In the genomic region with DNA sequence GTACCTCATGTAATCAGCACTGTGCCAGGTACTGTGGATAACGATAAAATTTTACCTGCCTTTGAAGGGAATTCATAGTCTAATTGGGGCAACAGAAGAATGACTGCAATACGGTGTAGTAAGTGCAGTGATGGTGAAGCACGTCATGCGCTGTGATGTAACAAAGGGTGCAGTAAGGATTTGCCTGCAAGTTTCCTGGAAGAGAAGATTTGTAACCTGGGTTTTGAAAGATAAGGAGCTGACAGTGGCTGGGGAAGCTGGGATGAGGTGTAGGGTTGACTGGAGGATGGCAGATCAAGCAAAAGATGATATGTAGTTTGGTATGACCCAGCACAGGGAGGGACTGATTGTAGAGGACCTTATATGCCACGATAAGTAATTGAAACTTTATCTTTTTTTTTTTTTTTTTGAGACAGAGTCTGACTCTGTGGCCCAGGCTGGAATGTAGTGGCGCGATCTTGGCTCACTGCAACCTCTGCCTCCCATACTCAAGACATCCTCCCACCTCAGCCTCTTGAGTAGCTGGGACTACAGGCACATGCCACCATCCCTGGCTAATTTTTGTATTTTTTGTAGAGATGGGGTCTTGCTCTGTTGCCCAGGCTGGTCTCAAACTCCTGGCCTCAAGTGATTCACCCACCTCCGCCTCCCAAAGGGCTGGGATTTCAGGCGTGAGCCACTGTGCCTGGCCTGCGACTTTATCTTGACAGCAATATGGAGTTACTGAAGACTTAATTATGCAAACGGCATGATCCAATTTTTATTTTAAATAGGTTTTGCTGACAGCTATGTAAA, we compare ENCODE assay signal across 17 cellular contexts. TPM values are rescaled to one million over a fixed set of nuclear protein-coding genes. Genes with fewer than 3 reads are reported as not detected.
DNase-seq lines count a peak whose midpoint lies in the region; ATAC-seq and TF ChIP-seq lines count a peak whose summit lies in the region.
"Had no signal": no experiment of that assay in that cellular context is flagged by ENCODE, and none has a peak within 500 bp of the region (broad histone marks: within the 10 kb centered on the region; RNA-seq: fewer than 3 reads in every experiment).

No MANE protein-coding gene starts in this region.

- H3K4me3 Mint-ChIP-seq in WTC11, result no peak overlapping the region
- H3K4me3 Mint-ChIP-seq in dendritic cell treated with granulocyte-macrophage colony-stimulating factor and Interleukin-4, amounts not matched to agents 40 ng/mL and 50 ng/mL, for 4 days, result no peak overlapping the region
- H3K4me3 Mint-ChIP-seq: CD14-positive monocyte; CD4-positive, alpha-beta memory T cell; GM23338; HFFc6 had no signal

- CTCF ChIA-PET in HEK293 (lab: Yijun Ruan, JAX), result interaction anchor here (0.5 to 7.4 kb wide), 5 partner anchors 8 to 182 kb away, joined by 3 to 36 read pairs (median 4); no protein-coding TSS in a partner anchor
- CTCF ChIA-PET in WTC11 (lab: Charles Lee), result interaction anchor here (1.1 kb wide), 1 partner anchor 16 kb away, joined by 5 read pairs; no protein-coding TSS in a partner anchor

- H3K27me3 Mint-ChIP-seq in WTC11 (ENCODE audit: low read depth), result no peaks in the 10 kb centered on the region
- no peaks in the 10 kb centered on the region for H3K27me3 Mint-ChIP-seq in dendritic cell treated with granulocyte-macrophage colony-stimulating factor and Interleukin-4, amounts not matched to agents 40 ng/mL and 50 ng/mL, for 4 days
- H3K27me3 Mint-ChIP-seq: CD4-positive, alpha-beta memory T cell had no signal

- H3K4me1 Mint-ChIP-seq in WTC11, result no peaks in the 10 kb centered on the region
- H3K4me1 Mint-ChIP-seq in dendritic cell treated with granulocyte-macrophage colony-stimulating factor and Interleukin-4, amounts not matched to agents 40 ng/mL and 50 ng/mL, for 4 days (ENCODE audit: low read depth), result peaks cover 11% of the 10 kb centered on the region
- H3K4me1 Mint-ChIP-seq: GM23338 had no signal

- no peaks in the 10 kb centered on the region for H3K27me3 ChIP-seq in aorta (ENCODE audit: control insufficient read depth in 1 of 2, insufficient read depth in 2 of 2, low read length in 1 of 2)
- no peaks in the 10 kb centered on the region for H3K27me3 ChIP-seq in brain microvascular endothelial cell (replicated peaks)
- H3K27me3 ChIP-seq: BLaER1 had no signal

- no peak for DNase-seq in WTC11 (ENCODE audit: low spot score)
- DNase-seq in aorta, result no peak
- no peak for DNase-seq in brain microvascular endothelial cell
- DNase-seq in amygdala (lab: John Stamatoyannopoulos, UW), result no peak
- DNase-seq: 8988T; CD4-positive, alpha-beta memory T cell; DMS153; DMS79; GDM1; HCEC 1CT; HFFc6 had no signal

- H3K27ac ChIP-seq in HEK293 (ENCODE audit: extremely low read depth, low read depth, low read length) (no peak overlapping the region), aorta (ENCODE audit: low read depth in 1 of 2, low read length in 2 of 2) (no peak overlapping the region), brain microvascular endothelial cell (no peak overlapping the region)
- H3K27ac ChIP-seq: BLaER1 had no signal

- ATAC-seq in WTC11, result no peak
- peak; percentile 7 for ATAC-seq in aorta (ENCODE audit: low FRiP score)
- no peak for ATAC-seq in GM21529 (IDR thresholded peaks at IDR 0.05; ENCODE audit: unreplicated experiment)
- ATAC-seq: GM23338 had no signal

- 88 to 90% methylated on average over 11 of the region's 11 CpGs for WGBS in aorta, 2 donors

- H3K9me3 ChIP-seq in HEK293 (ENCODE audit: control insufficient read depth, insufficient read depth, low read depth, low read length), result no peaks in the 10 kb centered on the region
- no peaks in the 10 kb centered on the region for H3K9me3 ChIP-seq in aorta (ENCODE audit: control insufficient read depth, low read length)
- H3K9me3 ChIP-seq: BLaER1 had no signal

- POLR2A ChIA-PET in HEK293 (lab: Yijun Ruan, JAX), result no interaction called here
- POLR2A ChIA-PET in WTC11 (lab: Charles Lee), result interaction anchor here (0.7 kb wide), 1 partner anchor 18 kb away, joined by 4 read pairs; no protein-coding TSS in a partner anchor

- H3K27ac Mint-ChIP-seq in WTC11, result peak overlapping the region; percentile 4; the same call in 1 of the 2 replicates
- H3K27ac Mint-ChIP-seq in dendritic cell treated with granulocyte-macrophage colony-stimulating factor and Interleukin-4, amounts not matched to agents 40 ng/mL and 50 ng/mL, for 4 days, result peak overlapping the region; percentile 49
- H3K27ac Mint-ChIP-seq: CD4-positive, alpha-beta memory T cell; GM23338; HFFc6 had no signal

- intact Hi-C loops in dendritic cell treated with granulocyte-macrophage colony-stimulating factor and Interleukin-4, amounts not matched to agents 40 ng/mL and 50 ng/mL, for 4 days (cut with micrococcal nuclease), result no loop called here
- intact Hi-C loops in aorta (cut with DNase I), result no loop called here

- H3K4me1 ChIP-seq in HEK293 (ENCODE audit: control insufficient read depth, insufficient read depth, low read length) (no peaks in the 10 kb centered on the region), aorta (ENCODE audit: control insufficient read depth in 1 of 2, insufficient read depth in 2 of 2, low read length in 2 of 2) (no peaks in the 10 kb centered on the region)
- H3K4me1 ChIP-seq: BLaER1 had no signal

- TF ChIP-seq CTCF in HEK293 (tag by site-specific recombination; IDR thresholded peaks at IDR 0.05) (no peak), WTC11 (IDR thresholded peaks at IDR 0.05) (no peak), brain microvascular endothelial cell (IDR thresholded peaks at IDR 0.05; ENCODE audit: low read depth, low read length, missing control alignments) (no peak)

- H3K9me3 Mint-ChIP-seq in WTC11, result no peaks in the 10 kb centered on the region
- no peaks in the 10 kb centered on the region for H3K9me3 Mint-ChIP-seq in dendritic cell treated with granulocyte-macrophage colony-stimulating factor and Interleukin-4, amounts not matched to agents 40 ng/mL and 50 ng/mL, for 4 days
- H3K9me3 Mint-ChIP-seq: CD14-positive monocyte; CD4-positive, alpha-beta memory T cell; GM23338; HFFc6 had no signal

- H3K4me3 ChIP-seq in HEK293 (ENCODE audit: low read depth, low read length), result no peak overlapping the region
- no peak overlapping the region for H3K4me3 ChIP-seq in aorta (ENCODE audit: low read length in 2 of 2)
- H3K4me3 ChIP-seq in brain microvascular endothelial cell (ENCODE audit: low read depth, low read length), result no peak overlapping the region
- H3K4me3 ChIP-seq: BLaER1, GM23338 had no signal

- H3K36me3 Mint-ChIP-seq in WTC11, result peaks cover 18% of the 10 kb centered on the region
- H3K36me3 Mint-ChIP-seq in dendritic cell treated with granulocyte-macrophage colony-stimulating factor and Interleukin-4, amounts not matched to agents 40 ng/mL and 50 ng/mL, for 4 days (ENCODE audit: low read depth), result peaks cover 69% of the 10 kb centered on the region

- H3K36me3 ChIP-seq in HEK293 (ENCODE audit: control insufficient read depth in 2 of 2, insufficient read depth in 1 of 2, low read length in 2 of 2), result peaks cover 0 to 41% of the 10 kb centered on the region in 2 experiments; a peak in 2 of 3 replicates
- H3K36me3 ChIP-seq in aorta (ENCODE audit: control insufficient read depth in 1 of 2, insufficient read depth in 2 of 2, low read length in 1 of 2), result peaks cover 0 to 2% of the 10 kb centered on the region in 2 donors
- H3K36me3 ChIP-seq in brain microvascular endothelial cell (replicated peaks), result peaks cover 14% of the 10 kb centered on the region

- in situ Hi-C loops in brain microvascular endothelial cell (cut with HindIII; ENCODE audit: low pct_ligation_motif_present, low sequenced_read_pairs), result no loop called here

TF ChIP-seq in HEK293, 187 proteins besides CTCF, POLR2A, EP300 and RAD21:
- no peak for TF ChIP-seq OVOL3 (tag by site-specific recombination; IDR thresholded peaks at IDR 0.05)
- 0 out of 2 replicates have a peak, but pooled peaks have one; percentile 24 for TF ChIP-seq ZNF121 (tag by site-specific recombination; IDR thresholded peaks at IDR 0.05)
- TF ChIP-seq ZNF558 (tag by site-specific recombination; IDR thresholded peaks at IDR 0.05), result no peak

TF ChIP-seq in WTC11, 78 proteins besides CTCF, POLR2A, EP300 and RAD21 (continues in another document):
- TF ChIP-seq PRRX2 (CRISPR knock-in tag; IDR thresholded peaks at IDR 0.05) (no peak), JUN (CRISPR knock-in tag; IDR thresholded peaks at IDR 0.05) (no peak), JAZF1 (CRISPR knock-in tag; IDR thresholded peaks at IDR 0.05) (no peak), ATF2 (CRISPR knock-in tag; IDR thresholded peaks at IDR 0.05; ENCODE audit: borderline replicate concordance, low read depth) (no peak), ATF3 (CRISPR knock-in tag; conservative IDR thresholded peaks at IDR 0.05) (no peak), IRF1 (CRISPR knock-in tag; IDR thresholded peaks at IDR 0.05) (no peak), ETV6 (CRISPR knock-in tag; IDR thresholded peaks at IDR 0.05) (no peak)

RNA-seq across cellular contexts. Expression of gene SDHD, which starts 11.3 kb away (rescaled TPM):
- total RNA-seq in WTC11 (2021) (94.3 to 105 TPM (median 98.9 TPM) in 3 replicates), aorta (10 to 100 TPM; 58.4 to 65.2 TPM)
- polyA plus RNA-seq in aorta, result 100 to 1,000 TPM in 1 of 2 donors, 10 to 100 TPM in 1; 96.3 to 157 TPM

RNA-seq across cellular contexts. Expression of gene TIMM8B, which starts 11.4 kb away (rescaled TPM):
- total RNA-seq in WTC11 (2021), result 67.9 to 88.2 TPM (median 74.4 TPM) in 3 replicates
- total RNA-seq in aorta, result 10 to 100 TPM; 30.4 to 31.9 TPM
- polyA plus RNA-seq in aorta, result 100 to 1,000 TPM in 1 of 2 donors, 10 to 100 TPM in 1; 45.4 to 131 TPM

RNA-seq across cellular contexts. Expression of gene NKAPD1, which starts 23.8 kb away (rescaled TPM):
- total RNA-seq in WTC11 (2021), result 15.3 to 17.1 TPM (median 15.6 TPM) in 3 replicates
- total RNA-seq in aorta, result 10 to 100 TPM; 14.7 to 16.3 TPM
- 10 to 100 TPM; 14.4 to 19.7 TPM for polyA plus RNA-seq in aorta

RNA-seq across cellular contexts. Expression of gene PIH1D2, which starts 24.1 kb away (rescaled TPM):
- total RNA-seq in WTC11 (2021) (0.71 to 0.85 TPM (median 0.71 TPM) in 3 replicates), aorta (1 to 10 TPM in 1 of 2 donors, under 1 TPM in 1; 0.49 to 1.4 TPM)
- polyA plus RNA-seq in aorta, result 10 to 100 TPM in 1 of 2 donors, 1 to 10 TPM in 1; 1.0 to 10.3 TPM
- total RNA-seq: CD4-positive, alpha-beta memory T cell had no signal
- polyA plus RNA-seq: CD14-positive monocyte; CD4-positive, alpha-beta memory T cell had no signal

Comparison
In these comparisons a context has a peak if more than half of its experiments do, and no peak if none do; other contexts are left out.
1. Of the 8 proteins assayed by ChIP-seq in both HEK293 and WTC11: peak only in HEK293: ZNF121; only in WTC11: none; in both: none; in neither: 7.